ENCODE assay signal across 14 cellular contexts in genomic region chr4:140315032-140315826, GRCh38. TPM values are rescaled to one million over a fixed set of nuclear protein-coding genes. Genes with fewer than 3 reads are reported as not detected.
A peak's percentile ranks its signal among the peaks of the same experiment; 100 is the strongest.
DNase-seq lines count a peak whose midpoint lies in the region; ATAC-seq and TF ChIP-seq lines count a peak whose summit lies in the region.
"Had no signal": no experiment of that assay in that cellular context is flagged by ENCODE, and none has a peak within 500 bp of the region (broad histone marks: within the 10 kb centered on the region; RNA-seq: fewer than 3 reads in every experiment).

No MANE protein-coding gene starts in this region.

- H3K36me3 ChIP-seq in HUES48 (ENCODE audit: control insufficient read depth, insufficient read depth, low read length), result no peaks in the 10 kb centered on the region
- no peaks in the 10 kb centered on the region for H3K36me3 ChIP-seq in esophagus muscularis mucosa
- no peaks in the 10 kb centered on the region for H3K36me3 ChIP-seq in iPS-20b (ENCODE audit: insufficient read depth, low read depth, low read length)
- H3K36me3 ChIP-seq in psoas muscle (ENCODE audit: insufficient read depth in 1 of 2, low read depth in 1 of 2), result no peaks in the 10 kb centered on the region
- H3K36me3 ChIP-seq: BLaER1 treated with 17β-estradiol and CSF1 and Interleukin-3, amounts not matched to agents 10 nM and 100 nM had no signal

- H3K4me3 ChIP-seq in HUES48 (ENCODE audit: low read depth, low read length), result no peak overlapping the region
- H3K4me3 ChIP-seq in esophagus muscularis mucosa, result no peak overlapping the region
- peak overlapping the region; percentile 12 for H3K4me3 ChIP-seq in iPS-20b (ENCODE audit: low read length)
- H3K4me3 ChIP-seq in psoas muscle, result no peak overlapping the region
- H3K4me3 ChIP-seq: BLaER1 treated with 17β-estradiol and CSF1 and Interleukin-3, amounts not matched to agents 10 nM and 100 nM had no signal

- H3K27ac ChIP-seq in HUES48 (ENCODE audit: low read depth, low read length) (peak overlapping the region; percentile 30), esophagus muscularis mucosa (replicated peaks in 1 of 4) (peak overlapping the region in 3 of 4 donors; percentile 39 to 55 (median 51)), iPS-20b (ENCODE audit: low read length) (no peak overlapping the region), psoas muscle (no peak overlapping the region)
- H3K27ac ChIP-seq: BLaER1 treated with 17β-estradiol and CSF1 and Interleukin-3, amounts not matched to agents 10 nM and 100 nM had no signal

- DNase-seq in esophagus muscularis mucosa (ENCODE audit: extremely low spot score) (peak; percentile 64), psoas muscle (no peak), SKM-1 treated with dmso at 0.1 percent for 144 hours (lab: John Stamatoyannopoulos, UW; ENCODE audit: unreplicated experiment) (no peak), UCSD-AML1 (lab: John Stamatoyannopoulos, UW; ENCODE audit: unreplicated experiment) (no peak), erythroblast (lab: John Stamatoyannopoulos, UW) (no peak), NCI-H446 (lab: John Stamatoyannopoulos, UW) (no peak)
- DNase-seq: ACHN; CD4-positive, CD25-positive, alpha-beta regulatory T cell; DMS53; GOT3 had no signal

- H3K4me1 ChIP-seq in HUES48 (ENCODE audit: control insufficient read depth, insufficient read depth, low read length) (peaks cover 30% of the 10 kb centered on the region), esophagus muscularis mucosa (peaks cover 0 to 17% (median 15%) of the 10 kb centered on the region in 4 donors), iPS-20b (ENCODE audit: insufficient read depth, low read length) (peaks cover 22% of the 10 kb centered on the region), psoas muscle (peaks cover 10% of the 10 kb centered on the region)

- intact Hi-C loops in esophagus muscularis mucosa (cut with DNase I), result no loop called here
- intact Hi-C loops in psoas muscle (cut with DNase I), result no loop called here

- TF ChIP-seq POLR2A in esophagus muscularis mucosa (IDR thresholded peaks at IDR 0.05; ENCODE audit: low read depth) (no peak), erythroblast (IDR thresholded peaks at IDR 0.05; ENCODE audit: low read length) (no peak)

- no peak for TF ChIP-seq EP300 in esophagus muscularis mucosa (IDR thresholded peaks at IDR 0.05)

- H3K9ac ChIP-seq in HUES48 (ENCODE audit: low read depth, low read length) (no peak overlapping the region), iPS-20b (ENCODE audit: low read depth, low read length) (no peak overlapping the region)
- H3K9ac ChIP-seq: BLaER1 treated with 17β-estradiol and CSF1 and Interleukin-3, amounts not matched to agents 10 nM and 100 nM had no signal

- TF ChIP-seq CTCF in esophagus muscularis mucosa (IDR thresholded peaks at IDR 0.05), result no peak
- TF ChIP-seq CTCF in psoas muscle (IDR thresholded peaks at IDR 0.05), result no peak

- H3K9me3 ChIP-seq in HUES48 (ENCODE audit: control insufficient read depth, insufficient read depth, low read length) (no peaks in the 10 kb centered on the region), esophagus muscularis mucosa (no peaks in the 10 kb centered on the region), iPS-20b (ENCODE audit: insufficient read depth, low read depth, low read length) (no peaks in the 10 kb centered on the region), psoas muscle (no peaks in the 10 kb centered on the region)

- peaks cover 36% of the 10 kb centered on the region for H3K27me3 ChIP-seq in HUES48 (ENCODE audit: control insufficient read depth, insufficient read depth, low read length)
- no peaks in the 10 kb centered on the region for H3K27me3 ChIP-seq in esophagus muscularis mucosa
- H3K27me3 ChIP-seq in iPS-20b (ENCODE audit: insufficient read depth, low read length), result peaks cover 43% of the 10 kb centered on the region
- H3K27me3 ChIP-seq in psoas muscle (ENCODE audit: insufficient read depth in 3 of 3, low read length in 2 of 3), result no peaks in the 10 kb centered on the region
- H3K27me3 ChIP-seq: BLaER1 treated with 17β-estradiol and CSF1 and Interleukin-3, amounts not matched to agents 10 nM and 100 nM had no signal

- ATAC-seq in psoas muscle, result peak in 3 of 4 donors; percentile 37 to 66 (median 44)
- ATAC-seq: HepG2 had no signal

- 86% methylated on average over 3 of the region's 3 CpGs for WGBS in esophagus muscularis mucosa
- 47 to 78% (median 50%) methylated on average over 3 of the region's 3 CpGs for WGBS in psoas muscle, 3 donors

RNA-seq across cellular contexts. Expression of gene SCOC, which starts 58.2 kb away (rescaled TPM):
- 10 to 100 TPM; 39.8 to 64.4 (median 55.0) TPM for total RNA-seq in esophagus muscularis mucosa
- total RNA-seq in psoas muscle, result 10 to 100 TPM; 23.9 to 31.6 (median 28.5) TPM
- 10 to 100 TPM; 32.6 to 85.9 (median 40.7) TPM for polyA plus RNA-seq in psoas muscle

Comparison
In these comparisons a context has a peak if more than half of its experiments do, and no peak if none do; other contexts are left out.
1. H3K27ac ChIP-seq: peak in HUES48 (single experiment) and esophagus muscularis mucosa (3 of 4); none in iPS-20b (single experiment) and psoas muscle (single experiment).